In the genomic region with DNA sequence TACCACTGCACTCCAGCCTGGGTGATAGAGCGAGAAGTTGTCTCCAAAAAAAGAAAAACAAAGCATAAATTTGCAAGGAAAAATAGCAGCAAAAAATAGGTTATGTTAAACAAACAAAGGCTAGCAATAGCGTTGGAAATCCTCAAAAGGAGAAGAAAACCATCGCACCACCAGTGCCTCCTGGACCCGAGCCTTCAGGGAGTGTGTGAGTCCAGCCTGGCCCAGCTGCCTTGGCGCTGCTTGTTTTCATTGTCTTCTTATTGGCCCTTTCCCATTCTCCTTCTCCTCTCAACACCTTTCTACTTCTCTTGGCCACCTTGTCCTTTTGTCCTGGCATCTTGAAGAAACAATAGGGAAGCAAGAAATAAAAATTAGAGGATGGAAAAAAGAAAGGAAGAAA, we compare ENCODE assay signal across 3 cellular contexts.
TF ChIP-seq lines count a peak whose summit lies in the region.

No MANE protein-coding gene starts in this region.

TF ChIP-seq in SK-N-SH, 30 proteins besides CTCF, POLR2A, EP300 and RAD21:
- TF ChIP-seq, protein P1, sequence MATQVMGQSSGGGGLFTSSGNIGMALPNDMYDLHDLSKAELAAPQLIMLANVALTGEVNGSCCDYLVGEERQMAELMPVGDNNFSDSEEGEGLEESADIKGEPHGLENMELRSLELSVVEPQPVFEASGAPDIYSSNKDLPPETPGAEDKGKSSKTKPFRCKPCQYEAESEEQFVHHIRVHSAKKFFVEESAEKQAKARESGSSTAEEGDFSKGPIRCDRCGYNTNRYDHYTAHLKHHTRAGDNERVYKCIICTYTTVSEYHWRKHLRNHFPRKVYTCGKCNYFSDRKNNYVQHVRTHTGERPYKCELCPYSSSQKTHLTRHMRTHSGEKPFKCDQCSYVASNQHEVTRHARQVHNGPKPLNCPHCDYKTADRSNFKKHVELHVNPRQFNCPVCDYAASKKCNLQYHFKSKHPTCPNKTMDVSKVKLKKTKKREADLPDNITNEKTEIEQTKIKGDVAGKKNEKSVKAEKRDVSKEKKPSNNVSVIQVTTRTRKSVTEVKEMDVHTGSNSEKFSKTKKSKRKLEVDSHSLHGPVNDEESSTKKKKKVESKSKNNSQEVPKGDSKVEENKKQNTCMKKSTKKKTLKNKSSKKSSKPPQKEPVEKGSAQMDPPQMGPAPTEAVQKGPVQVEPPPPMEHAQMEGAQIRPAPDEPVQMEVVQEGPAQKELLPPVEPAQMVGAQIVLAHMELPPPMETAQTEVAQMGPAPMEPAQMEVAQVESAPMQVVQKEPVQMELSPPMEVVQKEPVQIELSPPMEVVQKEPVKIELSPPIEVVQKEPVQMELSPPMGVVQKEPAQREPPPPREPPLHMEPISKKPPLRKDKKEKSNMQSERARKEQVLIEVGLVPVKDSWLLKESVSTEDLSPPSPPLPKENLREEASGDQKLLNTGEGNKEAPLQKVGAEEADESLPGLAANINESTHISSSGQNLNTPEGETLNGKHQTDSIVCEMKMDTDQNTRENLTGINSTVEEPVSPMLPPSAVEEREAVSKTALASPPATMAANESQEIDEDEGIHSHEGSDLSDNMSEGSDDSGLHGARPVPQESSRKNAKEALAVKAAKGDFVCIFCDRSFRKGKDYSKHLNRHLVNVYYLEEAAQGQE (IDR thresholded peaks at IDR 0.05; ENCODE audit: low read depth, low read length): no peak
- TF ChIP-seq MXI1 (IDR thresholded peaks at IDR 0.05; ENCODE audit: low read depth, low read length): no peak
- no peak for TF ChIP-seq USF2 (IDR thresholded peaks at IDR 0.05; ENCODE audit: borderline replicate concordance, low read depth, low read length)

TF ChIP-seq in SK-N-SH treated with all-trans-retinoic acid at 6 μM for 48 hours, 23 proteins besides CTCF, POLR2A, EP300 and RAD21:
- TF ChIP-seq ZFP30 (CRISPR knock-in tag; IDR thresholded peaks at IDR 0.05) (no peak), ESRRG (CRISPR knock-in tag; IDR thresholded peaks at IDR 0.05) (no peak), OSR1 (CRISPR knock-in tag; IDR thresholded peaks at IDR 0.05) (no peak), PPARA (CRISPR knock-in tag; IDR thresholded peaks at IDR 0.05; ENCODE audit: borderline replicate concordance) (no peak), POU6F1 (CRISPR knock-in tag; IDR thresholded peaks at IDR 0.05; ENCODE audit: borderline replicate concordance, low read depth) (no peak), BACH2 (CRISPR knock-in tag; IDR thresholded peaks at IDR 0.05; ENCODE audit: borderline replicate concordance) (no peak), SNAI2 (CRISPR knock-in tag; IDR thresholded peaks at IDR 0.05) (no peak), TOX (CRISPR knock-in tag; IDR thresholded peaks at IDR 0.05; ENCODE audit: borderline replicate concordance) (no peak), ZNF565 (CRISPR knock-in tag; conservative IDR thresholded peaks at IDR 0.05; ENCODE audit: low read depth) (no peak), CREB5 (CRISPR knock-in tag; IDR thresholded peaks at IDR 0.05; ENCODE audit: low read depth) (no peak), CSDC2 (CRISPR knock-in tag; IDR thresholded peaks at IDR 0.05) (no peak), ZC3H10 (CRISPR knock-in tag; IDR thresholded peaks at IDR 0.05) (no peak)
- TF ChIP-seq, protein P2, sequence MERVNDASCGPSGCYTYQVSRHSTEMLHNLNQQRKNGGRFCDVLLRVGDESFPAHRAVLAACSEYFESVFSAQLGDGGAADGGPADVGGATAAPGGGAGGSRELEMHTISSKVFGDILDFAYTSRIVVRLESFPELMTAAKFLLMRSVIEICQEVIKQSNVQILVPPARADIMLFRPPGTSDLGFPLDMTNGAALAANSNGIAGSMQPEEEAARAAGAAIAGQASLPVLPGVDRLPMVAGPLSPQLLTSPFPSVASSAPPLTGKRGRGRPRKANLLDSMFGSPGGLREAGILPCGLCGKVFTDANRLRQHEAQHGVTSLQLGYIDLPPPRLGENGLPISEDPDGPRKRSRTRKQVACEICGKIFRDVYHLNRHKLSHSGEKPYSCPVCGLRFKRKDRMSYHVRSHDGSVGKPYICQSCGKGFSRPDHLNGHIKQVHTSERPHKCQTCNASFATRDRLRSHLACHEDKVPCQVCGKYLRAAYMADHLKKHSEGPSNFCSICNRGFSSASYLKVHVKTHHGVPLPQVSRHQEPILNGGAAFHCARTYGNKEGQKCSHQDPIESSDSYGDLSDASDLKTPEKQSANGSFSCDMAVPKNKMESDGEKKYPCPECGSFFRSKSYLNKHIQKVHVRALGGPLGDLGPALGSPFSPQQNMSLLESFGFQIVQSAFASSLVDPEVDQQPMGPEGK (CRISPR knock-in tag; IDR thresholded peaks at IDR 0.05; ENCODE audit: borderline replicate concordance): no peak

TF ChIP-seq in HCT116, 20 proteins besides CTCF, POLR2A, EP300 and RAD21:
- TF ChIP-seq FOSL1 (IDR thresholded peaks at IDR 0.05; ENCODE audit: low read depth): no peak
- no peak for TF ChIP-seq SRF (IDR thresholded peaks at IDR 0.05; ENCODE audit: low read depth)
- TF ChIP-seq CBX3 (IDR thresholded peaks at IDR 0.05; ENCODE audit: low read depth): no peak
- no peak for TF ChIP-seq YY1 (IDR thresholded peaks at IDR 0.05; ENCODE audit: extremely low read depth, insufficient replicate concordance, low read depth, low read length)
- TF ChIP-seq ZFX (IDR thresholded peaks at IDR 0.05): no peak
- no peak for TF ChIP-seq POLR2AphosphoS5 (IDR thresholded peaks at IDR 0.05; ENCODE audit: low read depth, low read length)
- TF ChIP-seq MAX (IDR thresholded peaks at IDR 0.05): no peak
- no peak for TF ChIP-seq TCF7L2 (IDR thresholded peaks at IDR 0.05; ENCODE audit: borderline replicate concordance, extremely low read depth, insufficient read depth, insufficient read length)
- TF ChIP-seq, protein P3, sequence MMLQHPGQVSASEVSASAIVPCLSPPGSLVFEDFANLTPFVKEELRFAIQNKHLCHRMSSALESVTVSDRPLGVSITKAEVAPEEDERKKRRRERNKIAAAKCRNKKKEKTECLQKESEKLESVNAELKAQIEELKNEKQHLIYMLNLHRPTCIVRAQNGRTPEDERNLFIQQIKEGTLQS (IDR thresholded peaks at IDR 0.05): no peak
- no peak for TF ChIP-seq EGR1 (IDR thresholded peaks at IDR 0.05; ENCODE audit: low read depth)
- TF ChIP-seq, protein P1 (IDR thresholded peaks at IDR 0.05; ENCODE audit: low read depth): no peak
- TF ChIP-seq ELF1 (IDR thresholded peaks at IDR 0.05; ENCODE audit: borderline replicate concordance, low read depth): no peak
- no peak for TF ChIP-seq ZNF274 (IDR thresholded peaks at IDR 0.05; ENCODE audit: low read depth, low read length)
- TF ChIP-seq SIN3A (IDR thresholded peaks at IDR 0.05; ENCODE audit: low read depth): no peak
- no peak for TF ChIP-seq JUND (IDR thresholded peaks at IDR 0.05)
- TF ChIP-seq SP1 (IDR thresholded peaks at IDR 0.05; ENCODE audit: low read depth): no peak
- no peak for TF ChIP-seq CEBPB (IDR thresholded peaks at IDR 0.05; ENCODE audit: low read depth)
- no peak for TF ChIP-seq ZBTB33 (IDR thresholded peaks at IDR 0.05; ENCODE audit: extremely low read depth, insufficient replicate concordance, low read length)
- TF ChIP-seq EZH2phosphoT487 (IDR thresholded peaks at IDR 0.05; ENCODE audit: borderline replicate concordance): no peak
- no peak for TF ChIP-seq EZH2 (IDR thresholded peaks at IDR 0.05)
